1 cellular context compared by ENCODE assay signal in the genomic region with DNA sequence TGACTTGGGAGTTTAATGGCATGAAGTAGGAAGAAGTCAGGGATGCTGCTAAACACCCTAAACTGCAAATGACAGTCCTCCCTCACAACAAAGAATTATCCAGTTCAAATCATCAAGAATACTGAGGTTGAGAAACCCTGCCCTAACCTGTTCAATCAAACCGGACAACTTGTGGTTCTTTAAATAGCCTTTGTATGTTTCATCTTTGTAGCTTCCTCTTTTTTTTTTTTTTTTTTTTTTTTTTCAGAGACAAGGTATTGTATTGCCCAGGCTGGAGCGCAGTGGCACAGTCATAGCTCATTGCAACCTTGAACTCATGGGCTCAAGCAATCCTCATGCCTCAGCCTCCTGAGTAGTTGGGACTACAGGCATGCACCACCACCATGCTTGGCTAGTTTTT.
TF ChIP-seq lines count a peak whose summit lies in the region.

No MANE protein-coding gene starts in this region.

TF ChIP-seq in GM12878, 131 proteins besides CTCF, POLR2A, EP300 and RAD21:
- TF ChIP-seq TAF1 (IDR thresholded peaks at IDR 0.05; ENCODE audit: borderline replicate concordance, low read depth, low read length) (no peak), SP1 (IDR thresholded peaks at IDR 0.05; ENCODE audit: low read depth, low read length) (no peak), BMI1 (IDR thresholded peaks at IDR 0.05; ENCODE audit: borderline replicate concordance) (no peak), ZNF384 (IDR thresholded peaks at IDR 0.05; ENCODE audit: borderline replicate concordance, low read depth, low read length) (peak; percentile 78), RUNX3 (IDR thresholded peaks at IDR 0.05; ENCODE audit: low read length) (peak; percentile 9; the same call in 1 of the 2 replicates), ZZZ3 (IDR thresholded peaks at IDR 0.05; ENCODE audit: control insufficient read depth, insufficient read length, low read depth) (no peak), HDAC6 (IDR thresholded peaks at IDR 0.05; ENCODE audit: unreplicated experiment) (no peak)
- TF ChIP-seq, protein P1, sequence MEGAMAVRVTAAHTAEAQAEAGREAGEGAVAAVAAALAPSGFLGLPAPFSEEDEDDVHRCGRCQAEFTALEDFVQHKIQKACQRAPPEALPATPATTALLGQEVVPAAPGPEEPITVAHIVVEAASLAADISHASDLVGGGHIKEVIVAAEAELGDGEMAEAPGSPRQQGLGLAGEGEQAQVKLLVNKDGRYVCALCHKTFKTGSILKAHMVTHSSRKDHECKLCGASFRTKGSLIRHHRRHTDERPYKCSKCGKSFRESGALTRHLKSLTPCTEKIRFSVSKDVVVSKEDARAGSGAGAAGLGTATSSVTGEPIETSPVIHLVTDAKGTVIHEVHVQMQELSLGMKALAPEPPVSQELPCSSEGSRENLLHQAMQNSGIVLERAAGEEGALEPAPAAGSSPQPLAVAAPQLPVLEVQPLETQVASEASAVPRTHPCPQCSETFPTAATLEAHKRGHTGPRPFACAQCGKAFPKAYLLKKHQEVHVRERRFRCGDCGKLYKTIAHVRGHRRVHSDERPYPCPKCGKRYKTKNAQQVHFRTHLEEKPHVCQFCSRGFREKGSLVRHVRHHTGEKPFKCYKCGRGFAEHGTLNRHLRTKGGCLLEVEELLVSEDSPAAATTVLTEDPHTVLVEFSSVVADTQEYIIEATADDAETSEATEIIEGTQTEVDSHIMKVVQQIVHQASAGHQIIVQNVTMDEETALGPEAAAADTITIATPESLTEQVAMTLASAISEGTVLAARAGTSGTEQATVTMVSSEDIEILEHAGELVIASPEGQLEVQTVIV (IDR thresholded peaks at IDR 0.05; ENCODE audit: borderline replicate concordance, partially characterized antibody): no peak
